ENCODE assay signal across 9 cellular contexts in the genomic region with DNA sequence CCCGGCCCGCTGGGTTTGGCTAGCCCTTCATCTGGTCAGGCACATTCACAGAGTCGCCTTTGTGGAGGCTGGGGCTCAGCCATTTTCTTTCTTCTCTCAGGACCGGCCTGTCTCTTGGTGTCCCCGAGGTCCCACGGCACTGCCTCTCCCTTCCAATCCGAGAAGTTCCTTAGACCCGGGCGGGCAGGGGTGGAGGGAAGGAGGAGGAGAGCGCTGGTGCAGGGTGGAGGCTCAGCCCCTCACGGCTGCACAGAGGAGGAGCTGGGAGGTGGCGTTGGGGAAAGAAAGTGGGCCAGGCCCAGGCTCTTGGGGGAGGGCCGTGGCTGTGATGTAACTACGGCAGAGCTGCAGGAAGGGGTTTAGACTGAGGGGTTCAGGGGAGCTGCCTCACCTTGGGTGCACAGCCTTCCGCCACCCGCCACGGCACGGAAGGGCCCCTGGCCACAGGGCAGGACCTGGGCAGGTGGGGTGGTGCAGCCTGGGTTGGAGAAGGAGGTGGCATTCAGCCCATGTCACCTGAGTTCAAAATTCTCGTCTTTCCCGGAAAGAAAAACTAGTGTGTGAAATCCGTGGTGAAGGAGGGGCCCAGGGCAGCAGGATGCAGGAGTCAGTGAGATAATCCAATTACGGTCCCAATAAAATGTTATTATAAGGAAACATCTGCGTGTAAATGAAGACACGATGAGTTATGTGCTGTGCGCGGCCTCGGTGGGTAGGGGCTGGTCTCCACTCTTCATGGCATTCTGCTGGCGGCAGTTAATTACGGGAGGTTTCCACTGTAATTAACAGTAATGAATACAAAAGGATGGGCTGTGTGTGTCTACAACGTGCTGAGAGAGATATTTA. TPM values are rescaled to one million over a fixed set of nuclear protein-coding genes. Genes with fewer than 3 reads are reported as not detected.
DNase-seq lines count a peak whose midpoint lies in the region; ATAC-seq and TF ChIP-seq lines count a peak whose summit lies in the region.
"Had no signal": no experiment of that assay in that cellular context is flagged by ENCODE, and none has a peak within 500 bp of the region (broad histone marks: within the 10 kb centered on the region; RNA-seq: fewer than 3 reads in every experiment).

No MANE protein-coding gene starts in this region.

- peak overlapping the region; percentile 80 for H3K4me2 ChIP-seq in hepatocyte

- peak overlapping the region; percentile 47 to 58 for H3K4me3 Mint-ChIP-seq in activated T-cell treated with anti-CD3 and anti-CD28 coated beads, Interleukin-2, amount 50 U/mL, for 72 hours
- peak overlapping the region; percentile 44 for H3K4me3 Mint-ChIP-seq in stimulated activated memory B cell treated with anti-CD40 and anti-IgM and Interleukin-4, amounts not matched to agents 10 μg/mL and 1 μg/mL and 100 μg/mL, for 72 hours
- H3K4me3 Mint-ChIP-seq in activated CD8-positive, alpha-beta memory T cell treated with anti-CD3 and anti-CD28 coated beads, Interleukin-2, amount 10 ng/mL, durations not matched to agents 7 days and 5 days: no peak overlapping the region

- H3K27me3 Mint-ChIP-seq in activated T-cell treated with anti-CD3 and anti-CD28 coated beads, Interleukin-2, amount 50 U/mL, for 72 hours (ENCODE audit: low read depth): peaks cover 29% of the 10 kb centered on the region
- peaks cover 41% of the 10 kb centered on the region for H3K27me3 Mint-ChIP-seq in stimulated activated memory B cell treated with anti-CD40 and anti-IgM and Interleukin-4, amounts not matched to agents 10 μg/mL and 1 μg/mL and 100 μg/mL, for 72 hours
- peaks cover 34% of the 10 kb centered on the region for H3K27me3 Mint-ChIP-seq in activated CD8-positive, alpha-beta memory T cell treated with anti-CD3 and anti-CD28 coated beads, Interleukin-2, amount 10 ng/mL, durations not matched to agents 7 days and 5 days

- CTCF ChIA-PET in activated CD8-positive, alpha-beta memory T cell treated with anti-CD3 and anti-CD28 coated beads, Interleukin-2, amount 10 ng/mL, durations not matched to agents 7 days and 5 days (lab: Charles Lee): no interaction called here

- no peaks in the 10 kb centered on the region for H3K4me1 Mint-ChIP-seq in activated T-cell treated with anti-CD3 and anti-CD28 coated beads, Interleukin-2, amount 50 U/mL, for 72 hours (ENCODE audit: low read depth)
- H3K4me1 Mint-ChIP-seq in stimulated activated memory B cell treated with anti-CD40 and anti-IgM and Interleukin-4, amounts not matched to agents 10 μg/mL and 1 μg/mL and 100 μg/mL, for 72 hours: peaks cover 23% of the 10 kb centered on the region
- peaks cover 2% of the 10 kb centered on the region for H3K4me1 Mint-ChIP-seq in activated CD8-positive, alpha-beta memory T cell treated with anti-CD3 and anti-CD28 coated beads, Interleukin-2, amount 10 ng/mL, durations not matched to agents 7 days and 5 days

- H4K20me1 ChIP-seq in hepatocyte (ENCODE audit: insufficient read depth, poor library complexity, severe bottlenecking): no peaks in the 10 kb centered on the region

- H3K36me3 Mint-ChIP-seq in activated T-cell treated with anti-CD3 and anti-CD28 coated beads, Interleukin-2, amount 50 U/mL, for 72 hours (ENCODE audit: insufficient read depth in 2 of 2): no peaks in the 10 kb centered on the region
- no peaks in the 10 kb centered on the region for H3K36me3 Mint-ChIP-seq in stimulated activated memory B cell treated with anti-CD40 and anti-IgM and Interleukin-4, amounts not matched to agents 10 μg/mL and 1 μg/mL and 100 μg/mL, for 72 hours
- no peaks in the 10 kb centered on the region for H3K36me3 Mint-ChIP-seq in activated CD8-positive, alpha-beta memory T cell treated with anti-CD3 and anti-CD28 coated beads, Interleukin-2, amount 10 ng/mL, durations not matched to agents 7 days and 5 days

- no peak for ATAC-seq in activated T-cell treated with anti-CD3 and anti-CD28 coated beads, Interleukin-2, amount 50 U/mL, for 72 hours (replicated peaks in 1 of 2)
- no peak for ATAC-seq in stimulated activated memory B cell treated with anti-CD40 and anti-IgM and Interleukin-4, amounts not matched to agents 10 μg/mL and 1 μg/mL and 100 μg/mL, for 72 hours
- no peak for ATAC-seq in GM18858 (IDR thresholded peaks at IDR 0.05; ENCODE audit: unreplicated experiment)
- no peak for ATAC-seq in activated CD8-positive, alpha-beta memory T cell treated with anti-CD3 and anti-CD28 coated beads, Interleukin-2, amount 10 ng/mL, durations not matched to agents 7 days and 5 days

- H3K27ac Mint-ChIP-seq in activated T-cell treated with anti-CD3 and anti-CD28 coated beads, Interleukin-2, amount 50 U/mL, for 72 hours: no peak overlapping the region
- no peak overlapping the region for H3K27ac Mint-ChIP-seq in stimulated activated memory B cell treated with anti-CD40 and anti-IgM and Interleukin-4, amounts not matched to agents 10 μg/mL and 1 μg/mL and 100 μg/mL, for 72 hours
- no peak overlapping the region for H3K27ac Mint-ChIP-seq in activated CD8-positive, alpha-beta memory T cell treated with anti-CD3 and anti-CD28 coated beads, Interleukin-2, amount 10 ng/mL, durations not matched to agents 7 days and 5 days

- no peak overlapping the region for H3K4me3 ChIP-seq in hepatocyte

- WGBS in hepatocyte (ENCODE audit: low lambda C conversion rate, missing lambda C conversion rate): 60% methylated on average over 30 of the region's 30 CpGs

- no peak for DNase-seq in activated T-cell treated with anti-CD3 and anti-CD28 coated beads, Interleukin-2, amount 50 U/mL, for 72 hours
- DNase-seq in activated T-cell treated with anti-CD3 and anti-CD28 coated beads, Interleukin-2, amount 50 U/mL, for 1 hour: no peak
- peak; percentile 16 for DNase-seq in NCI-H748 treated with DMSO at 0.1 percent for 48 hours (lab: John Stamatoyannopoulos, UW)
- DNase-seq in hepatocyte (ENCODE audit: low spot score): no peak
- no peak for DNase-seq in GOT3 (lab: John Stamatoyannopoulos, UW)
- no peak for DNase-seq in activated CD8-positive, alpha-beta memory T cell treated with anti-CD3 and anti-CD28 coated beads, Interleukin-2, amount 10 ng/mL, durations not matched to agents 7 days and 5 days

- no peak for TF ChIP-seq CTCF in hepatocyte (IDR thresholded peaks at IDR 0.05; ENCODE audit: poor library complexity)

- no peaks in the 10 kb centered on the region for H3K9me3 Mint-ChIP-seq in activated T-cell treated with anti-CD3 and anti-CD28 coated beads, Interleukin-2, amount 50 U/mL, for 72 hours
- H3K9me3 Mint-ChIP-seq in stimulated activated memory B cell treated with anti-CD40 and anti-IgM and Interleukin-4, amounts not matched to agents 10 μg/mL and 1 μg/mL and 100 μg/mL, for 72 hours: no peaks in the 10 kb centered on the region
- H3K9me3 Mint-ChIP-seq in activated CD8-positive, alpha-beta memory T cell treated with anti-CD3 and anti-CD28 coated beads, Interleukin-2, amount 10 ng/mL, durations not matched to agents 7 days and 5 days (ENCODE audit: low read depth): no peaks in the 10 kb centered on the region

- no peak overlapping the region for H3K27ac ChIP-seq in hepatocyte
- H3K27ac ChIP-seq: breast epithelium had no signal

- no peaks in the 10 kb centered on the region for H3K36me3 ChIP-seq in hepatocyte (replicated peaks; ENCODE audit: insufficient read depth, low read depth)
- H3K36me3 ChIP-seq: breast epithelium had no signal

- no peaks in the 10 kb centered on the region for H3K9me3 ChIP-seq in hepatocyte (ENCODE audit: low read depth)
- H3K9me3 ChIP-seq: breast epithelium had no signal

- H3K4me1 ChIP-seq in hepatocyte (ENCODE audit: insufficient read depth): peaks cover 7% of the 10 kb centered on the region

- H3K27me3 ChIP-seq in hepatocyte: peaks cover 18% of the 10 kb centered on the region

- no peaks in the 10 kb centered on the region for H3K9me2 ChIP-seq in hepatocyte (replicated peaks; ENCODE audit: insufficient read depth)

- no peak overlapping the region for H2AFZ ChIP-seq in hepatocyte

- H3K79me2 ChIP-seq in hepatocyte: peaks cover 2% of the 10 kb centered on the region

RNA-seq across cellular contexts. Expression of a gene that starts 1.7 kb away (rescaled TPM):
- total RNA-seq in activated T-cell treated with anti-CD3 and anti-CD28 coated beads, Interleukin-2, amount 50 U/mL, for 72 hours: under 1 TPM; 0.51 to 0.84 TPM
- total RNA-seq in hepatocyte: 4.7 and 6.8 TPM in 2 replicates
- polyA plus RNA-seq in hepatocyte: 13.6 and 15.1 TPM in 2 replicates
- total RNA-seq in activated CD8-positive, alpha-beta memory T cell treated with anti-CD3 and anti-CD28 coated beads, Interleukin-2, amount 10 ng/mL, durations not matched to agents 7 days and 5 days: under 1 TPM in 1 of 2 experiments, not detected in 1; 0.40 TPM
